In the genomic region with DNA sequence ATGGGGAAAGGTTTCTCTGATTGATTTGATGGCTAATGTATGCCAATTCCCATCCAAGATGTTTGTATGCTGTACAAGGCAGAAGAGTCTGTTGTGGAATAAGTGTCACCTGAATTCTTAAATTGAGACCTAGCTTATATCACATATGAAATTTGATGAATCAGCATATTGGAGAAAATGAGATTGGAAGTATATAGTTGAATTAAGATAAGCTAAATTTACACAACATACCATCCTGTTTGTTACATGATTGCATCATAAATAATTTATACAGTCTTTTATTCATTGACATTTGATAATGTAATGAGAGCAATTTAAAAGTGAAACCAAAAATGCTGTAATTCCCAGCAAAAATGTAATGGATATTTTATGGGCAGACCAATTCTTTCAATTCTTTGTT, we compare ENCODE assay signal across 8 cellular contexts. TPM values are rescaled to one million over a fixed set of nuclear protein-coding genes. Genes with fewer than 3 reads are reported as not detected.
DNase-seq lines count a peak whose midpoint lies in the region; ATAC-seq and TF ChIP-seq lines count a peak whose summit lies in the region.

No MANE protein-coding gene starts in this region.

- H3K23ac ChIP-seq in mesendoderm (ENCODE audit: low read length), result no peak overlapping the region

- H3K56ac ChIP-seq in mesendoderm (ENCODE audit: low read length), result peak overlapping the region; percentile 99

- TF ChIP-seq CTCF in left ventricle myocardium inferior (IDR thresholded peaks at IDR 0.05; ENCODE audit: borderline replicate concordance) (no peak), brain (conservative IDR thresholded peaks at IDR 0.05) (no peak), vagina (IDR thresholded peaks at IDR 0.05) (no peak)

- no peak overlapping the region for H2BK15ac ChIP-seq in mesendoderm (replicated peaks; ENCODE audit: low read depth)

- peak overlapping the region; percentile 94 for H3K4me3 ChIP-seq in left ventricle myocardium inferior
- peak overlapping the region; percentile 99 for H3K4me3 ChIP-seq in mesendoderm (ENCODE audit: low read length)
- peak overlapping the region; percentile 63 to 70 for H3K4me3 ChIP-seq in vagina

- no peak for DNase-seq in left ventricle myocardium inferior
- DNase-seq in left cardiac atrium, result no peak
- DNase-seq in mesendoderm, result no peak
- no peak for DNase-seq in vagina (ENCODE audit: extremely low spot score in 2 of 2)
- DNase-seq in central memory CD4-positive, alpha-beta T cell, result no peak
- DNase-seq in COLO668 (lab: John Stamatoyannopoulos, UW; ENCODE audit: unreplicated experiment), result no peak

- H3K4me2 ChIP-seq in mesendoderm (ENCODE audit: low read length), result peak overlapping the region; percentile 53

- no peaks in the 10 kb centered on the region for H3K27me3 ChIP-seq in left ventricle myocardium inferior (ENCODE audit: low read depth)
- H3K27me3 ChIP-seq in mesendoderm (ENCODE audit: insufficient read depth, low read length, poor library complexity), result no peaks in the 10 kb centered on the region
- no peaks in the 10 kb centered on the region for H3K27me3 ChIP-seq in vagina

- H4K8ac ChIP-seq in mesendoderm (ENCODE audit: low read depth, low read length), result no peak overlapping the region

- H3K27ac ChIP-seq in left ventricle myocardium inferior (replicated peaks) (no peak overlapping the region), mesendoderm (ENCODE audit: low read depth, low read length) (no peak overlapping the region), vagina (no peak overlapping the region)

- peak overlapping the region; percentile 99 to 100 (median 99) for H3K27ac Mint-ChIP-seq in brain

- peak overlapping the region; percentile 98 to 100 (median 99) for H3K4me3 Mint-ChIP-seq in brain

- no peak overlapping the region for H3K18ac ChIP-seq in mesendoderm (ENCODE audit: low read length)

- peaks cover 2% of the 10 kb centered on the region for H3K36me3 Mint-ChIP-seq in brain

- ATAC-seq in left cardiac atrium (no peak), HG02973 (IDR thresholded peaks at IDR 0.05; ENCODE audit: unreplicated experiment) (no peak)

- peaks cover 59% of the 10 kb centered on the region for H3K79me2 ChIP-seq in mesendoderm (ENCODE audit: control insufficient read depth, insufficient read depth, low read length)

- peaks cover 21% of the 10 kb centered on the region for H3K79me1 ChIP-seq in mesendoderm (ENCODE audit: low read length)

- H3K9me3 ChIP-seq in left ventricle myocardium inferior (replicated peaks) (no peaks in the 10 kb centered on the region), vagina (no peaks in the 10 kb centered on the region)

- no peak for TF ChIP-seq POLR2A in vagina (IDR thresholded peaks at IDR 0.05)

- intact Hi-C loops in left ventricle myocardium inferior (cut with micrococcal nuclease) (no loop called here), left cardiac atrium (cut with DNase I) (no loop called here), vagina (cut with DNase I) (no loop called here)

- no peak overlapping the region for H4K5ac ChIP-seq in mesendoderm (ENCODE audit: low read length)

- peak overlapping the region; percentile 99 for H3K9ac ChIP-seq in mesendoderm (ENCODE audit: low read length)

- peaks cover 65% of the 10 kb centered on the region for H3K4me1 Mint-ChIP-seq in brain

- no peak overlapping the region for H2AK5ac ChIP-seq in mesendoderm (ENCODE audit: low read length)

- no peaks in the 10 kb centered on the region for H3K36me3 ChIP-seq in left ventricle myocardium inferior
- H3K36me3 ChIP-seq in mesendoderm (ENCODE audit: control insufficient read depth, insufficient read depth, low read length), result no peaks in the 10 kb centered on the region
- H3K36me3 ChIP-seq in vagina, result peaks cover 0 to 1% of the 10 kb centered on the region in 2 donors

- no peak overlapping the region for H2BK120ac ChIP-seq in mesendoderm (ENCODE audit: low read depth, low read length)

- no peaks in the 10 kb centered on the region for H3K9me3 Mint-ChIP-seq in brain

- peaks cover 64% of the 10 kb centered on the region for H3K4me1 ChIP-seq in left ventricle myocardium inferior
- peaks cover 16% of the 10 kb centered on the region for H3K4me1 ChIP-seq in mesendoderm (ENCODE audit: control insufficient read depth, low read depth, low read length)
- H3K4me1 ChIP-seq in vagina, result peaks cover 51% of the 10 kb centered on the region

- H3K27me3 Mint-ChIP-seq in brain, result peaks cover 11% of the 10 kb centered on the region

- peak overlapping the region; percentile 67 for H2BK5ac ChIP-seq in mesendoderm (ENCODE audit: low read length)

- no peak overlapping the region for H3K4ac ChIP-seq in mesendoderm (ENCODE audit: low read depth, low read length)

RNA-seq across cellular contexts. Expression of a gene that starts 1.1 kb away (rescaled TPM):
- total RNA-seq in left ventricle myocardium inferior (26.7 TPM), left cardiac atrium (10 to 100 TPM; 20.2 to 22.3 TPM), vagina (19.2 TPM)
- 16.3 TPM for polyA plus RNA-seq in brain (ENCODE audit: insufficient read depth, low read depth, low replicate concordance)
- polyA plus RNA-seq in mesendoderm (2013, experiment 1 of 2), result 89.6 TPM
- polyA plus RNA-seq in mesendoderm (2013, experiment 2 of 2), result 90.5 TPM

RNA-seq across cellular contexts. Expression of a gene that starts 1.4 kb away (rescaled TPM):
- total RNA-seq in left ventricle myocardium inferior, result 11.7 TPM
- 10 to 100 TPM; 12.7 to 12.9 TPM for total RNA-seq in left cardiac atrium
- 5.4 TPM for polyA plus RNA-seq in brain (ENCODE audit: insufficient read depth, low read depth, low replicate concordance)
- 51.4 TPM for polyA plus RNA-seq in mesendoderm (2013, experiment 1 of 2)
- 51.4 TPM for polyA plus RNA-seq in mesendoderm (2013, experiment 2 of 2)
- total RNA-seq in vagina, result 6.6 TPM
